In genomic region chr16:16012144-16012543, GRCh38 we compare ENCODE assay signal across 19 cellular contexts.
"Had no signal": no experiment of that assay in that cellular context is flagged by ENCODE, and none has a peak within 500 bp of the region (broad histone marks: within the 10 kb centered on the region; RNA-seq: fewer than 3 reads in every experiment).

No MANE protein-coding gene starts in this region.

- FAIRE-seq: endometrium, small intestine, urothelium cell line had no signal

- H3K4me3 Mint-ChIP-seq: naive thymus-derived CD4-positive, alpha-beta T cell; nephron progenitor cell; type B pancreatic cell had no signal

- H3K27ac ChIP-seq: hepatocyte, neutrophil, right atrium auricular region had no signal

- H3K9me3 ChIP-seq: neutrophil, right atrium auricular region, stomach had no signal

- H3K27me3 ChIP-seq: hepatocyte, neutrophil, right atrium auricular region, stomach had no signal

- H3K27me3 Mint-ChIP-seq: naive thymus-derived CD4-positive, alpha-beta T cell; type B pancreatic cell had no signal

- H3K4me3 ChIP-seq: hepatocyte, right atrium auricular region, stomach had no signal

- DNase-seq: cortex of kidney; effector memory CD4-positive, alpha-beta T cell; foreskin fibroblast; head of caudate nucleus; kidney glomerular epithelial cell; naive thymus-derived CD4-positive, alpha-beta T cell; nephron progenitor cell; small intestine; stimulated activated CD4-positive, alpha-beta T cell treated with anti-CD3 and anti-CD28 coated beads, Interleukin-12 subunit alpha, Interleukin-12 subunit beta, amount 100 ng/mL, for 4 hours; stimulated activated naive CD4-positive, alpha-beta T cell; stomach; substantia nigra had no signal

- ATAC-seq: esophagus mucosa; naive thymus-derived CD4-positive, alpha-beta T cell had no signal

- H3K27ac Mint-ChIP-seq: type B pancreatic cell had no signal
